8 cellular contexts compared by ENCODE assay signal in the genomic region with DNA sequence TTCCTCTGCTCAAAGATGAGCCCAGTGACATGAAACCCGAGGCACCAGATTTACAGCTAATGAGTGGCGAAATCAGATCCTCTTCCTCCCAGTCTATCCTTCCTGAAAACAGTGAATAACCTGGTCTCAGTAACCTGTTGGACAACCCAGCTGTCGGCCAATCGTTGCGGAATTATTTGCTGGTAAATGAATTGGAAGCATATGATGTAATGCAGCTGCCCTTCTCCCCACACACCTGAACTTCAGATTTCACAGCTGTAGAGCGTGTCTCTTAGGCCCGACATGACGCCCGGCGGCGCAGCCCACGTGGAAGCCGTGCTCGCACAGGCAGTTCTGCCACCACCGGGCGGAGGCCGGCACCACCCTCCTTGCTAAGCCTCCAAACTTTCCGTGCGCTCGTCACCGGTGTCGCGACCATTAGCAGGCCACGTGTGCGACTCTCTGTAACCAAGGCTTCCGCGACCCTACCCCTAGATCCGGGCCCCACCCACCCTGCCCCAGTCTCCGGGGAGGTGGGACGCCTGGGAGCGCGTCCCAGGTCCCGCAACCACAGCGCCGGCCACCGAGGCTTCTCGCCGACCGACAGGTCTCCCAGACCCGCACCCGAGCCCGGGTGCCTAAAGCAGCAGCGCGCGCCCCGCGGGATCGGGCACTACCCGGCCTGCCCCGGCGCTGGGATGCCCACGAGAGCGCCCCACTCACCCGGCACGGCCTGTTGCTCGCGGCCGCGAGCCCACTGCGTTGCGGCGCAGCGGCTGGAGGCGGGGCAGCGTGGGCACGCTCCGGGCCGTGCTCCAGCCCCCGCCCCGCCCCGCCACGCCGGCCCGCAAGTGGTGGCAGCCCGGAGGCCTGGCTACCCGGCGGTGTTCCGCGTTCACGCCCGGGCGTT. TPM values are rescaled to one million over a fixed set of nuclear protein-coding genes. Genes with fewer than 3 reads are reported as not detected.
DNase-seq lines count a peak whose midpoint lies in the region; ATAC-seq and TF ChIP-seq lines count a peak whose summit lies in the region.

A gene (minus strand): TSS at position 753 of the 889 bp plus-strand sequence. CDS start 4,838 bp downstream, outside the sequence.

- peak within 1 kb of the TSS; percentile 98 for H3K27ac Mint-ChIP-seq in activated naive CD4-positive, alpha-beta T cell treated with anti-CD3 and anti-CD28 coated beads, Interleukin-2, amount 50 U/mL, for 24 hours

- ATAC-seq in GM21825 (IDR thresholded peaks at IDR 0.05; ENCODE audit: unreplicated experiment), result peak; percentile 92
- peak; percentile 97 for ATAC-seq in SK-N-SH treated with all-trans-retinoic acid at 6 μM for 48 hours
- peak; percentile 97 for ATAC-seq in Right ventricle myocardium inferior

- no peaks in the 10 kb centered on the region for H3K27me3 Mint-ChIP-seq in activated naive CD4-positive, alpha-beta T cell treated with anti-CD3 and anti-CD28 coated beads, Interleukin-2, amount 50 U/mL, for 24 hours

- peak within 1 kb of the TSS; percentile 51 for H3K27ac ChIP-seq in parathyroid adenoma
- peak within 1 kb of the TSS; percentile 71 to 94 (median 87) for H3K27ac ChIP-seq in tibial nerve

- H3K9me3 ChIP-seq in ES-I3 (ENCODE audit: control insufficient read depth, insufficient read depth, low read length) (no peaks in the 10 kb centered on the region), parathyroid adenoma (ENCODE audit: control insufficient read depth, low read length) (no peaks in the 10 kb centered on the region), tibial nerve (no peaks in the 10 kb centered on the region)

- H3K9ac ChIP-seq in ES-I3 (ENCODE audit: low read depth, low read length), result peak within 1 kb of the TSS; percentile 72
- H3K9ac ChIP-seq in parathyroid adenoma, result no peak within 1 kb of the TSS

- H3K79me2 ChIP-seq in parathyroid adenoma, result no peaks in the 10 kb centered on the region

- peak; percentile 57 to 64 for DNase-seq in Kasumi-1 (lab: John Stamatoyannopoulos, UW)
- DNase-seq in Right ventricle myocardium inferior (ENCODE audit: missing footprints), result peak; percentile 91
- peak; percentile 35 to 40 for DNase-seq in tibial nerve (ENCODE audit: low spot score in 2 of 2)

- TF ChIP-seq CTCF in parathyroid adenoma (IDR thresholded peaks at IDR 0.05) (no peak), tibial nerve (IDR thresholded peaks at IDR 0.05) (peak in 3 of 5 experiments; percentile 7 to 15 (median 11))

- H3K9me3 Mint-ChIP-seq in activated naive CD4-positive, alpha-beta T cell treated with anti-CD3 and anti-CD28 coated beads, Interleukin-2, amount 50 U/mL, for 24 hours, result no peaks in the 10 kb centered on the region

- H3K4me3 ChIP-seq in parathyroid adenoma (ENCODE audit: low read depth, low read length) (peak within 1 kb of the TSS; percentile 48), tibial nerve (peak within 1 kb of the TSS; percentile 77 to 95 (median 90))

- H3K36me3 ChIP-seq in ES-I3 (ENCODE audit: insufficient read depth, low read length) (no peaks in the 10 kb centered on the region), parathyroid adenoma (ENCODE audit: control insufficient read depth, insufficient read depth, low read length) (no peaks in the 10 kb centered on the region), tibial nerve (no peaks in the 10 kb centered on the region)

- H3K4me2 ChIP-seq in parathyroid adenoma (ENCODE audit: low read length), result peak within 1 kb of the TSS; percentile 69

- peak in 1 of 2 donors; percentile 52 for TF ChIP-seq EP300 in tibial nerve (IDR thresholded peaks at IDR 0.05)

- H3K27me3 ChIP-seq in parathyroid adenoma (ENCODE audit: control insufficient read depth, insufficient read depth, low read length) (no peaks in the 10 kb centered on the region), tibial nerve (no peaks in the 10 kb centered on the region)

- TF ChIP-seq POLR2A in tibial nerve (IDR thresholded peaks at IDR 0.05), result peak in 1 of 2 donors; percentile 60

- peak within 1 kb of the TSS; percentile 59 for H2AFZ ChIP-seq in parathyroid adenoma

- WGBS in tibial nerve, 2 donors, result 3 to 9% methylated on average over 38 to 80 of the region's 82 CpGs

- H3K4me3 Mint-ChIP-seq in activated naive CD4-positive, alpha-beta T cell treated with anti-CD3 and anti-CD28 coated beads, Interleukin-2, amount 50 U/mL, for 24 hours, result peak within 1 kb of the TSS; percentile 96

- H3K4me1 ChIP-seq in ES-I3 (ENCODE audit: insufficient read depth, low read length) (no peaks in the 10 kb centered on the region), parathyroid adenoma (peaks cover 5% of the 10 kb centered on the region), tibial nerve (peaks cover 0 to 49% (median 9%) of the 10 kb centered on the region in 4 donors)

- H3K4me1 Mint-ChIP-seq in activated naive CD4-positive, alpha-beta T cell treated with anti-CD3 and anti-CD28 coated beads, Interleukin-2, amount 50 U/mL, for 24 hours, result peaks cover 69% of the 10 kb centered on the region

- intact Hi-C loops in Right ventricle myocardium inferior (cut with DNase I), result loop anchor here (5.0 kb wide), 2 partner anchors 45 to 150 kb away; a partner anchor contains a TSS

- H3K36me3 Mint-ChIP-seq in activated naive CD4-positive, alpha-beta T cell treated with anti-CD3 and anti-CD28 coated beads, Interleukin-2, amount 50 U/mL, for 24 hours, result peaks cover 7% of the 10 kb centered on the region

TF ChIP-seq in SK-N-SH treated with all-trans-retinoic acid at 6 μM for 48 hours, 23 proteins besides CTCF, POLR2A, EP300 and RAD21:
- TF ChIP-seq SNAI2 (CRISPR knock-in tag; IDR thresholded peaks at IDR 0.05), result no peak
- no peak for TF ChIP-seq ZFP3 (CRISPR knock-in tag; IDR thresholded peaks at IDR 0.05)
- TF ChIP-seq ZNF8 (CRISPR knock-in tag; IDR thresholded peaks at IDR 0.05), result no peak
- TF ChIP-seq, protein P1, sequence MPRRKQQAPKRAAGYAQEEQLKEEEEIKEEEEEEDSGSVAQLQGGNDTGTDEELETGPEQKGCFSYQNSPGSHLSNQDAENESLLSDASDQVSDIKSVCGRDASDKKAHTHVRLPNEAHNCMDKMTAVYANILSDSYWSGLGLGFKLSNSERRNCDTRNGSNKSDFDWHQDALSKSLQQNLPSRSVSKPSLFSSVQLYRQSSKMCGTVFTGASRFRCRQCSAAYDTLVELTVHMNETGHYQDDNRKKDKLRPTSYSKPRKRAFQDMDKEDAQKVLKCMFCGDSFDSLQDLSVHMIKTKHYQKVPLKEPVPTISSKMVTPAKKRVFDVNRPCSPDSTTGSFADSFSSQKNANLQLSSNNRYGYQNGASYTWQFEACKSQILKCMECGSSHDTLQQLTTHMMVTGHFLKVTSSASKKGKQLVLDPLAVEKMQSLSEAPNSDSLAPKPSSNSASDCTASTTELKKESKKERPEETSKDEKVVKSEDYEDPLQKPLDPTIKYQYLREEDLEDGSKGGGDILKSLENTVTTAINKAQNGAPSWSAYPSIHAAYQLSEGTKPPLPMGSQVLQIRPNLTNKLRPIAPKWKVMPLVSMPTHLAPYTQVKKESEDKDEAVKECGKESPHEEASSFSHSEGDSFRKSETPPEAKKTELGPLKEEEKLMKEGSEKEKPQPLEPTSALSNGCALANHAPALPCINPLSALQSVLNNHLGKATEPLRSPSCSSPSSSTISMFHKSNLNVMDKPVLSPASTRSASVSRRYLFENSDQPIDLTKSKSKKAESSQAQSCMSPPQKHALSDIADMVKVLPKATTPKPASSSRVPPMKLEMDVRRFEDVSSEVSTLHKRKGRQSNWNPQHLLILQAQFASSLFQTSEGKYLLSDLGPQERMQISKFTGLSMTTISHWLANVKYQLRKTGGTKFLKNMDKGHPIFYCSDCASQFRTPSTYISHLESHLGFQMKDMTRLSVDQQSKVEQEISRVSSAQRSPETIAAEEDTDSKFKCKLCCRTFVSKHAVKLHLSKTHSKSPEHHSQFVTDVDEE (CRISPR knock-in tag; IDR thresholded peaks at IDR 0.05), result peak; percentile 36; the same call in 1 of the 2 replicates
- TF ChIP-seq ZNF565 (CRISPR knock-in tag; conservative IDR thresholded peaks at IDR 0.05; ENCODE audit: low read depth), result no peak
- TF ChIP-seq ZFP30 (CRISPR knock-in tag; IDR thresholded peaks at IDR 0.05), result no peak
- no peak for TF ChIP-seq ARNTL (CRISPR knock-in tag; IDR thresholded peaks at IDR 0.05; ENCODE audit: borderline replicate concordance, low read depth)
- TF ChIP-seq TOX (CRISPR knock-in tag; IDR thresholded peaks at IDR 0.05; ENCODE audit: borderline replicate concordance), result no peak
- 0 out of 2 replicates have a peak, but pooled peaks have one; percentile 15 for TF ChIP-seq TCF4 (CRISPR knock-in tag; IDR thresholded peaks at IDR 0.05; ENCODE audit: borderline replicate concordance)
- no peak for TF ChIP-seq ISL1 (CRISPR knock-in tag; IDR thresholded peaks at IDR 0.05)
- no peak for TF ChIP-seq ZNF70 (CRISPR knock-in tag; IDR thresholded peaks at IDR 0.05)
- no peak for TF ChIP-seq ZC3H10 (CRISPR knock-in tag; IDR thresholded peaks at IDR 0.05)
- TF ChIP-seq ESRRG (CRISPR knock-in tag; IDR thresholded peaks at IDR 0.05), result no peak

RNA-seq across cellular contexts. Expression of the gene that starts here (rescaled TPM):
- total RNA-seq in Right ventricle myocardium inferior (13.2 TPM), tibial nerve (10 to 100 TPM; 24.9 to 27.0 (median 26.8) TPM)

Comparison
In these comparisons a context has a peak if more than half of its experiments do, and no peak if none do; other contexts are left out.
1. Peak in every context shown above with its lines: DNase-seq, ATAC-seq, H3K4me3 ChIP-seq and H3K27ac ChIP-seq.
2. DNase-seq: peak in every context shown above with its lines; median percentile 91 in Right ventricle myocardium inferior; 60 in Kasumi-1; 38 in tibial nerve.